8 cellular contexts compared by ENCODE assay signal in genomic region chr12:7588703-7589329, GRCh38.
DNase-seq lines count a peak whose midpoint lies in the region; ATAC-seq and TF ChIP-seq lines count a peak whose summit lies in the region.

No MANE protein-coding gene starts in this region.

- WGBS in esophagus squamous epithelium, 2 donors = 13 to 29% methylated on average over 4 of the region's 4 CpGs

- H3K36me3 ChIP-seq in esophagus squamous epithelium (no peaks in the 10 kb centered on the region), neutrophil (no peaks in the 10 kb centered on the region)

- H3K4me1 Mint-ChIP-seq in activated CD4-positive, alpha-beta T cell treated with anti-CD3 and anti-CD28 coated beads, Interleukin-2, amount 10 ng/mL, durations not matched to agents 24 days and 14 days = peaks cover 4% of the 10 kb centered on the region

- H3K4me3 ChIP-seq in esophagus squamous epithelium (no peak overlapping the region), neutrophil (ENCODE audit: low read depth in 1 of 2, low read length in 1 of 2) (no peak overlapping the region)

- peak in 5 of 6 experiments; percentile 57 to 77 (median 69) for TF ChIP-seq CTCF in esophagus squamous epithelium (IDR thresholded peaks at IDR 0.05)
- TF ChIP-seq CTCF in neutrophil (IDR thresholded peaks at IDR 0.05) = peak; percentile 54

- no peak overlapping the region for H3K27ac ChIP-seq in esophagus squamous epithelium
- H3K27ac ChIP-seq in neutrophil = no peak overlapping the region

- TF ChIP-seq POLR2A in esophagus squamous epithelium (IDR thresholded peaks at IDR 0.05) = no peak

- ATAC-seq in GM19463 (IDR thresholded peaks at IDR 0.05; ENCODE audit: unreplicated experiment) (no peak), GM21447 (IDR thresholded peaks at IDR 0.05; ENCODE audit: unreplicated experiment) (no peak)

- peaks cover 35% of the 10 kb centered on the region for H3K27me3 Mint-ChIP-seq in activated CD4-positive, alpha-beta T cell treated with anti-CD3 and anti-CD28 coated beads, Interleukin-2, amount 10 ng/mL, durations not matched to agents 24 days and 14 days

- no peak overlapping the region for H3K4me3 Mint-ChIP-seq in activated CD4-positive, alpha-beta T cell treated with anti-CD3 and anti-CD28 coated beads, Interleukin-2, amount 10 ng/mL, durations not matched to agents 24 days and 14 days

- intact Hi-C loops in activated CD4-positive, alpha-beta T cell treated with anti-CD3 and anti-CD28 coated beads, Interleukin-2, amount 10 ng/mL, durations not matched to agents 24 days and 14 days (cut with micrococcal nuclease) = loop anchor here (1.0 kb wide), 1 partner anchor 49 kb away; no protein-coding TSS in a partner anchor
- intact Hi-C loops in esophagus squamous epithelium (cut with DNase I) = no loop called here

- H3K9me3 Mint-ChIP-seq in activated CD4-positive, alpha-beta T cell treated with anti-CD3 and anti-CD28 coated beads, Interleukin-2, amount 10 ng/mL, durations not matched to agents 24 days and 14 days = no peaks in the 10 kb centered on the region

- no peaks in the 10 kb centered on the region for H3K9me3 ChIP-seq in esophagus squamous epithelium
- no peaks in the 10 kb centered on the region for H3K9me3 ChIP-seq in neutrophil

- peaks cover 0 to 5% (median 0%) of the 10 kb centered on the region in 3 donors for H3K4me1 ChIP-seq in esophagus squamous epithelium
- peaks cover 5 to 6% of the 10 kb centered on the region in 2 experiments for H3K4me1 ChIP-seq in neutrophil (ENCODE audit: control insufficient read depth in 1 of 2, insufficient read depth in 1 of 2, low read depth in 1 of 2, low read length in 1 of 2)

- no peaks in the 10 kb centered on the region for H3K36me3 Mint-ChIP-seq in activated CD4-positive, alpha-beta T cell treated with anti-CD3 and anti-CD28 coated beads, Interleukin-2, amount 10 ng/mL, durations not matched to agents 24 days and 14 days (ENCODE audit: low read depth)

- H3K27ac Mint-ChIP-seq in activated CD4-positive, alpha-beta T cell treated with anti-CD3 and anti-CD28 coated beads, Interleukin-2, amount 10 ng/mL, durations not matched to agents 24 days and 14 days = no peak overlapping the region

- H3K27me3 ChIP-seq in esophagus squamous epithelium = no peaks in the 10 kb centered on the region
- H3K27me3 ChIP-seq in neutrophil = no peaks in the 10 kb centered on the region

- peak; percentile 66 for DNase-seq in activated CD8-positive, alpha-beta memory T cell treated with anti-CD3 and anti-CD28 coated beads for 24 hours
- no peak for DNase-seq in activated CD8-positive, alpha-beta memory T cell treated with anti-CD3 and anti-CD28 coated beads, Interleukin-2, amount 50 U/mL, for 48 hours
- DNase-seq in NCI-H1048 (lab: John Stamatoyannopoulos, UW) (peak; percentile 39), esophagus squamous epithelium (lab: John Stamatoyannopoulos, UW) (no peak)
- peak; percentile 85 for DNase-seq in activated CD4-positive, alpha-beta T cell treated with anti-CD3 and anti-CD28 coated beads, Interleukin-2, amount 10 ng/mL, durations not matched to agents 24 days and 14 days

Comparison
In these comparisons a context has a peak if more than half of its experiments do, and no peak if none do; other contexts are left out.
1. DNase-seq: peak in activated CD8-positive, alpha-beta memory T cell treated with anti-CD3 and anti-CD28 coated beads for 24 hours (single experiment), NCI-H1048 (single experiment) and activated CD4-positive, alpha-beta T cell treated with anti-CD3 and anti-CD28 coated beads, Interleukin-2, amount 10 ng/mL, durations not matched to agents 24 days and 14 days (single experiment); none in activated CD8-positive, alpha-beta memory T cell treated with anti-CD3 and anti-CD28 coated beads, Interleukin-2, amount 50 U/mL, for 48 hours (single experiment) and esophagus squamous epithelium (single experiment).